In genomic region chr11:71252434-71252781, GRCh38 we compare ENCODE assay signal across 9 cellular contexts. TPM values are rescaled to one million over a fixed set of nuclear protein-coding genes. Genes with fewer than 3 reads are reported as not detected.
A peak's percentile ranks its signal among the peaks of the same experiment; 100 is the strongest.
DNase-seq lines count a peak whose midpoint lies in the region; ATAC-seq and TF ChIP-seq lines count a peak whose summit lies in the region.
"Had no signal": no experiment of that assay in that cellular context is flagged by ENCODE, and none has a peak within 500 bp of the region (broad histone marks: within the 10 kb centered on the region; RNA-seq: fewer than 3 reads in every experiment).

TSS of gene SHANK2 (minus strand) at chr11:71252577. CDS start at chr11:71147326, 105,251 bp downstream.

- WGBS in mesenchymal stem cell = under 1% methylated on average over 37 of the region's 55 CpGs
- WGBS in tibial nerve, 2 donors = 0% methylated on average over 2 of the region's 55 CpGs; no CpG with 5 or more reads in 1 of the 2 donors

- ATAC-seq in HG03469 (IDR thresholded peaks at IDR 0.05; ENCODE audit: unreplicated experiment) = no peak

- DNase-seq in NCI-H2227 (lab: John Stamatoyannopoulos, UW; ENCODE audit: unreplicated experiment) (peak; percentile 44), NCI-H2227 treated with DMSO at 0.1 percent for 48 hours (lab: John Stamatoyannopoulos, UW) (no peak), chondrocyte (ENCODE audit: low spot score) (no peak), mesenchymal stem cell (no peak), tibial nerve (ENCODE audit: low spot score in 2 of 2) (no peak), GM19240 (ENCODE audit: insufficient read length, low spot score) (no peak)
- DNase-seq in activated CD4-positive, alpha-beta T cell treated with anti-CD3 and anti-CD28 coated beads, Interleukin-2, amount 50 U/mL, for 48 hours = no peak
- DNase-seq: CD4-positive, CD25-positive, alpha-beta regulatory T cell had no signal

- H3K4me3 ChIP-seq in mesenchymal stem cell (ENCODE audit: insufficient read depth in 1 of 2, low read depth in 1 of 2, low read length in 2 of 2) (peak within 1 kb of the TSS; percentile 75 to 84), tibial nerve (peak within 1 kb of the TSS in 3 of 4 donors; percentile 2 to 49 (median 23))

- H3K27me3 ChIP-seq in mesenchymal stem cell (ENCODE audit: control insufficient read depth in 1 of 2, insufficient read depth in 1 of 2, low read length in 2 of 2) = peaks cover 8 to 27% of the 10 kb centered on the region in 2 experiments
- H3K27me3 ChIP-seq in tibial nerve = peaks cover 0 to 72% of the 10 kb centered on the region in 2 donors

- no peaks in the 10 kb centered on the region for H3K9me3 ChIP-seq in mesenchymal stem cell (ENCODE audit: control insufficient read depth, low read length)
- H3K9me3 ChIP-seq in tibial nerve = peaks cover 0 to 6% (median 0%) of the 10 kb centered on the region in 4 donors

- H3K36me3 ChIP-seq in mesenchymal stem cell (ENCODE audit: control insufficient read depth in 1 of 2, insufficient read depth in 2 of 2, low read depth in 1 of 2, low read length in 2 of 2) (no peaks in the 10 kb centered on the region), tibial nerve (no peaks in the 10 kb centered on the region)

- H3K36me3 Mint-ChIP-seq in chondrocyte (ENCODE audit: low read depth) = peaks cover 2% of the 10 kb centered on the region
- H3K36me3 Mint-ChIP-seq: CD4-positive, CD25-positive, alpha-beta regulatory T cell had no signal

- H3K9me3 Mint-ChIP-seq in chondrocyte (ENCODE audit: low read depth) = no peaks in the 10 kb centered on the region

- H2AK5ac ChIP-seq in mesenchymal stem cell (ENCODE audit: low read length, severe bottlenecking) = no peak within 1 kb of the TSS

- no peak for TF ChIP-seq EP300 in tibial nerve (IDR thresholded peaks at IDR 0.05)

- H3K4ac ChIP-seq in mesenchymal stem cell (ENCODE audit: low read depth in 1 of 2, low read length in 2 of 2) = peak within 1 kb of the TSS; percentile 10 to 95

- peak within 1 kb of the TSS; percentile 74 for H3K9ac ChIP-seq in mesenchymal stem cell (ENCODE audit: low read length)

- H3K18ac ChIP-seq in mesenchymal stem cell (ENCODE audit: low read depth in 1 of 2, low read length in 2 of 2) = peak within 1 kb of the TSS; percentile 23 to 86

- peak within 1 kb of the TSS in 1 of 2 experiments; percentile 96 for H3K14ac ChIP-seq in mesenchymal stem cell (ENCODE audit: low read length in 2 of 2)

- peak within 1 kb of the TSS in 1 of 2 experiments; percentile 55 for H3K23ac ChIP-seq in mesenchymal stem cell (ENCODE audit: low read length in 2 of 2)

- peaks cover 66% of the 10 kb centered on the region for H3K27me3 Mint-ChIP-seq in chondrocyte (ENCODE audit: low read depth)

- H3K79me1 ChIP-seq in mesenchymal stem cell (replicated peaks; ENCODE audit: low read length, poor library complexity, severe bottlenecking) = peaks cover 24% of the 10 kb centered on the region

- H2BK120ac ChIP-seq in mesenchymal stem cell (ENCODE audit: low read depth, low read length) = peak within 1 kb of the TSS; percentile 77

- peak within 1 kb of the TSS; percentile 48 to 70 for H2BK12ac ChIP-seq in mesenchymal stem cell (ENCODE audit: low read length in 2 of 2)

- H2AFZ ChIP-seq in mesenchymal stem cell (ENCODE audit: low read depth, low read length) = peak within 1 kb of the TSS; percentile 55

- H3K27ac ChIP-seq in mesenchymal stem cell (ENCODE audit: low read length, poor library complexity, severe bottlenecking) (peak within 1 kb of the TSS; percentile 98), tibial nerve (peak within 1 kb of the TSS in 1 of 4 donors; percentile 26)

- TF ChIP-seq CTCF in chondrocyte (IDR thresholded peaks at IDR 0.05) = no peak
- TF ChIP-seq CTCF in tibial nerve (IDR thresholded peaks at IDR 0.05) = no peak

- H2BK5ac ChIP-seq in mesenchymal stem cell (ENCODE audit: low read depth, low read length, poor library complexity, severe bottlenecking) = peak within 1 kb of the TSS; percentile 93

- peak within 1 kb of the TSS; percentile 68 for H4K91ac ChIP-seq in mesenchymal stem cell (ENCODE audit: low read length)

- H2BK15ac ChIP-seq in mesenchymal stem cell (ENCODE audit: low read depth, poor library complexity, severe bottlenecking) = peak within 1 kb of the TSS; percentile 62

- H3K4me2 ChIP-seq in mesenchymal stem cell (ENCODE audit: low read length, poor library complexity, severe bottlenecking) = peak within 1 kb of the TSS; percentile 81

- TF ChIP-seq POLR2A in tibial nerve (IDR thresholded peaks at IDR 0.05) = no peak

- no peak within 1 kb of the TSS for H3K27ac Mint-ChIP-seq in chondrocyte (ENCODE audit: unreplicated experiment)
- H3K27ac Mint-ChIP-seq: CD4-positive, CD25-positive, alpha-beta regulatory T cell had no signal

- H3K4me3 Mint-ChIP-seq in chondrocyte (ENCODE audit: unreplicated experiment) = peak within 1 kb of the TSS; percentile 51

- H4K8ac ChIP-seq in mesenchymal stem cell (ENCODE audit: low read length) = peak within 1 kb of the TSS; percentile 77

- peaks cover 21% of the 10 kb centered on the region for H3K4me1 Mint-ChIP-seq in chondrocyte (ENCODE audit: low read depth)

- H3K4me1 ChIP-seq in mesenchymal stem cell (ENCODE audit: control insufficient read depth, insufficient read depth, low read depth, low read length) (peaks cover 26% of the 10 kb centered on the region), tibial nerve (peaks cover 0 to 28% (median 2%) of the 10 kb centered on the region in 4 donors)

RNA-seq across cellular contexts. Expression of gene SHANK2, which starts in this region (rescaled TPM):
- total RNA-seq in chondrocyte = 0.53 to 1.6 TPM (median 0.97 TPM) in 3 replicates
- polyA plus RNA-seq in mesenchymal stem cell (2013, experiment 1 of 2) = 30.3 TPM
- 30.2 TPM for polyA plus RNA-seq in mesenchymal stem cell (2013, experiment 2 of 2)
- 1 to 10 TPM in 3 of 4 donors, under 1 TPM in 1; 0.20 to 2.0 (median 1.4) TPM for total RNA-seq in tibial nerve
- total RNA-seq: CD4-positive, CD25-positive, alpha-beta regulatory T cell had no signal
- polyA plus RNA-seq: CD4-positive, CD25-positive, alpha-beta regulatory T cell had no signal
